ENCODE assay signal across 2 cellular contexts in the genomic region with DNA sequence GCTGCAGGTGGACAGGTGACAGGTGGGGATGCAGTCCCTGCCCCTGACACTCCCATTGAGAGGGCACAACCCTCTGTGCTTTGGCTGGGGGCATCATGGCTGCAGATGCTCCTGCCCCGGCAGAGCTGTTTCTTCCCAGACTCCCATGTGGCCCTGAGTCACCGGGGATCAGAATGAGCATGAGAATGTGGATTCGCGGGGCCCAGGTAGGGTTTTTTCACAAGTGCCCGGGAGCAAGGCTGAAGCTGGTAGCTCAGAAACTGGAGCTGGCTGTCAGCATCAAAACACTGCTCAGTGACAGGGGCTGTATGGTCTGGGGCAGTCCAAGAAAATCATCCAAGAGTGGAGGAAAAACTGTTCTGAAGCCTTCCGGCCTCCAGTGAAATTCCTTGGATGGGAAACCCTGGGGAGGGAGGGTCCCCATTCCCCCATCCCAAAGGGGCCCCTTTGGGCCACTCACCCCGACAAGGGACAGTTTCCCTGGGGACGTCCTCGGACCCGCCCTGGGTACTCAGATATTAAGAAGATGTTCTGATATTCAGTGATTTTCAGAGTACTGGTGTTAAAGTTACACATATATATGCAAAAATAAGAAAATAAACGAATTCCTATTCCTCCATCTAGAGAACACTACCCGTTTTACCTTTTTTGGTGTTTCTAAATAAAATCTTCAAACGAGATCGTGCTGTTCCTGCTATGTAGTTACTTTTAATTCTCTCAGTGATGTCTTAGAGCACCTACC.
TF ChIP-seq lines count a peak whose summit lies in the region.

No MANE protein-coding gene starts in this region.

TF ChIP-seq in GM23338, 12 proteins besides CTCF, POLR2A, EP300 and RAD21:
- TF ChIP-seq, protein P1, sequence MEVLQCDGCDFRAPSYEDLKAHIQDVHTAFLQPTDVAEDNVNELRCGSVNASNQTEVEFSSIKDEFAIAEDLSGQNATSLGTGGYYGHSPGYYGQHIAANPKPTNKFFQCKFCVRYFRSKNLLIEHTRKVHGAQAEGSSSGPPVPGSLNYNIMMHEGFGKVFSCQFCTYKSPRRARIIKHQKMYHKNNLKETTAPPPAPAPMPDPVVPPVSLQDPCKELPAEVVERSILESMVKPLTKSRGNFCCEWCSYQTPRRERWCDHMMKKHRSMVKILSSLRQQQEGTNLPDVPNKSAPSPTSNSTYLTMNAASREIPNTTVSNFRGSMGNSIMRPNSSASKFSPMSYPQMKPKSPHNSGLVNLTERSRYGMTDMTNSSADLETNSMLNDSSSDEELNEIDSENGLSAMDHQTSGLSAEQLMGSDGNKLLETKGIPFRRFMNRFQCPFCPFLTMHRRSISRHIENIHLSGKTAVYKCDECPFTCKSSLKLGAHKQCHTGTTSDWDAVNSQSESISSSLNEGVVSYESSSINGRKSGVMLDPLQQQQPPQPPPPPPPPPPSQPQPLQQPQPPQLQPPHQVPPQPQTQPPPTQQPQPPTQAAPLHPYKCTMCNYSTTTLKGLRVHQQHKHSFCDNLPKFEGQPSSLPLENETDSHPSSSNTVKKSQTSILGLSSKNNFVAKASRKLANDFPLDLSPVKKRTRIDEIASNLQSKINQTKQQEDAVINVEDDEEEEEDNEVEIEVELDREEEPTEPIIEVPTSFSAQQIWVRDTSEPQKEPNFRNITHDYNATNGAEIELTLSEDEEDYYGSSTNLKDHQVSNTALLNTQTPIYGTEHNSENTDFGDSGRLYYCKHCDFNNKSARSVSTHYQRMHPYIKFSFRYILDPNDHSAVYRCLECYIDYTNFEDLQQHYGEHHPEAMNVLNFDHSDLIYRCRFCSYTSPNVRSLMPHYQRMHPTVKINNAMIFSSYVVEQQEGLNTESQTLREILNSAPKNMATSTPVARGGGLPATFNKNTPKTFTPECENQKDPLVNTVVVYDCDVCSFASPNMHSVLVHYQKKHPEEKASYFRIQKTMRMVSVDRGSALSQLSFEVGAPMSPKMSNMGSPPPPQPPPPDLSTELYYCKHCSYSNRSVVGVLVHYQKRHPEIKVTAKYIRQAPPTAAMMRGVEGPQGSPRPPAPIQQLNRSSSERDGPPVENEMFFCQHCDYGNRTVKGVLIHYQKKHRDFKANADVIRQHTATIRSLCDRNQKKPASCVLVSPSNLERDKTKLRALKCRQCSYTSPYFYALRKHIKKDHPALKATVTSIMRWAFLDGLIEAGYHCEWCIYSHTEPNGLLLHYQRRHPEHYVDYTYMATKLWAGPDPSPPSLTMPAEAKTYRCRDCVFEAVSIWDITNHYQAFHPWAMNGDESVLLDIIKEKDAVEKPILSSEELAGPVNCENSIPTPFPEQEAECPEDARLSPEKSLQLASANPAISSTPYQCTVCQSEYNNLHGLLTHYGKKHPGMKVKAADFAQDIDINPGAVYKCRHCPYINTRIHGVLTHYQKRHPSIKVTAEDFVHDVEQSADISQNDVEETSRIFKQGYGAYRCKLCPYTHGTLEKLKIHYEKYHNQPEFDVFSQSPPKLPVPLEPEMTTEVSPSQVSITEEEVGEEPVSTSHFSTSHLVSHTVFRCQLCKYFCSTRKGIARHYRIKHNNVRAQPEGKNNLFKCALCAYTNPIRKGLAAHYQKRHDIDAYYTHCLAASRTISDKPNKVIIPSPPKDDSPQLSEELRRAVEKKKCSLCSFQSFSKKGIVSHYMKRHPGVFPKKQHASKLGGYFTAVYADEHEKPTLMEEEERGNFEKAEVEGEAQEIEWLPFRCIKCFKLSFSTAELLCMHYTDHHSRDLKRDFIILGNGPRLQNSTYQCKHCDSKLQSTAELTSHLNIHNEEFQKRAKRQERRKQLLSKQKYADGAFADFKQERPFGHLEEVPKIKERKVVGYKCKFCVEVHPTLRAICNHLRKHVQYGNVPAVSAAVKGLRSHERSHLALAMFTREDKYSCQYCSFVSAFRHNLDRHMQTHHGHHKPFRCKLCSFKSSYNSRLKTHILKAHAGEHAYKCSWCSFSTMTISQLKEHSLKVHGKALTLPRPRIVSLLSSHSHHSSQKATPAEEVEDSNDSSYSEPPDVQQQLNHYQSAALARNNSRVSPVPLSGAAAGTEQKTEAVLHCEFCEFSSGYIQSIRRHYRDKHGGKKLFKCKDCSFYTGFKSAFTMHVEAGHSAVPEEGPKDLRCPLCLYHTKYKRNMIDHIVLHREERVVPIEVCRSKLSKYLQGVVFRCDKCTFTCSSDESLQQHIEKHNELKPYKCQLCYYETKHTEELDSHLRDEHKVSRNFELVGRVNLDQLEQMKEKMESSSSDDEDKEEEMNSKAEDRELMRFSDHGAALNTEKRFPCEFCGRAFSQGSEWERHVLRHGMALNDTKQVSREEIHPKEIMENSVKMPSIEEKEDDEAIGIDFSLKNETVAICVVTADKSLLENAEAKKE (CRISPR knock-in tag; IDR thresholded peaks at IDR 0.05), result no peak
- TF ChIP-seq NANOG (IDR thresholded peaks at IDR 0.05; ENCODE audit: borderline replicate concordance) (no peak), JUNB (IDR thresholded peaks at IDR 0.05; ENCODE audit: unreplicated experiment) (no peak), EZH2 (IDR thresholded peaks at IDR 0.05; ENCODE audit: low read depth, unreplicated experiment) (peak; percentile 37)

TF ChIP-seq in K562, 482 proteins besides CTCF, POLR2A, EP300 and RAD21:
- TF ChIP-seq CBX2 (IDR thresholded peaks at IDR 0.05; ENCODE audit: insufficient read depth, low read length, poor library complexity, severe bottlenecking) (peak; percentile 90), FOXK1 (CRISPR knock-in tag; IDR thresholded peaks at IDR 0.05; ENCODE audit: borderline replicate concordance) (no peak)
